1 cellular context compared by ENCODE assay signal in the genomic region with DNA sequence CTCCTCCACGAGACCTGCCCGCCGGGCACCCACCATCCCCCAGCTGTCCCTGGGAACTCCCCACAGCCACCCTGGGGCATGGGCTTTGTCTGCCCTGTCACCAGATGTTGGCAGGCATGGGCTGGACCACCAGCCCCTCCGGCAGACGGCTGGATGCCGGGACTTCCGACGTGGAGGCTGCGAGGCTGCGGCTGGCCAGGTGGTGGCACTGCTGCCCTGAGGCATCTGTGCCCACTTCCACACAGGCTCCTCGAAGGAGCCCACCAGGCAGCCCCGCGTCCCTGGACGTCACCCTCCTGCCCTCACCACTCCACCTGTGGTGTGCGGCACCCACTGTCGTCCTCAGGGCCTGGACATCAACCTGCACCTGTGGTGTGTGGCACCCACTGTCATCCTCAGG.
TF ChIP-seq lines count a peak whose summit lies in the region.

No MANE protein-coding gene starts in this region.

TF ChIP-seq in SK-N-SH treated with all-trans-retinoic acid at 6 μM for 48 hours, 23 proteins besides CTCF, POLR2A, EP300 and RAD21 (continued from another document):
- TF ChIP-seq PATZ1 (CRISPR knock-in tag; IDR thresholded peaks at IDR 0.05; ENCODE audit: borderline replicate concordance) (no peak), ZNF70 (CRISPR knock-in tag; IDR thresholded peaks at IDR 0.05) (no peak), ZNF565 (CRISPR knock-in tag; conservative IDR thresholded peaks at IDR 0.05; ENCODE audit: low read depth) (no peak), SNAI2 (CRISPR knock-in tag; IDR thresholded peaks at IDR 0.05) (no peak)
